10 cellular contexts compared by ENCODE assay signal in the genomic region with DNA sequence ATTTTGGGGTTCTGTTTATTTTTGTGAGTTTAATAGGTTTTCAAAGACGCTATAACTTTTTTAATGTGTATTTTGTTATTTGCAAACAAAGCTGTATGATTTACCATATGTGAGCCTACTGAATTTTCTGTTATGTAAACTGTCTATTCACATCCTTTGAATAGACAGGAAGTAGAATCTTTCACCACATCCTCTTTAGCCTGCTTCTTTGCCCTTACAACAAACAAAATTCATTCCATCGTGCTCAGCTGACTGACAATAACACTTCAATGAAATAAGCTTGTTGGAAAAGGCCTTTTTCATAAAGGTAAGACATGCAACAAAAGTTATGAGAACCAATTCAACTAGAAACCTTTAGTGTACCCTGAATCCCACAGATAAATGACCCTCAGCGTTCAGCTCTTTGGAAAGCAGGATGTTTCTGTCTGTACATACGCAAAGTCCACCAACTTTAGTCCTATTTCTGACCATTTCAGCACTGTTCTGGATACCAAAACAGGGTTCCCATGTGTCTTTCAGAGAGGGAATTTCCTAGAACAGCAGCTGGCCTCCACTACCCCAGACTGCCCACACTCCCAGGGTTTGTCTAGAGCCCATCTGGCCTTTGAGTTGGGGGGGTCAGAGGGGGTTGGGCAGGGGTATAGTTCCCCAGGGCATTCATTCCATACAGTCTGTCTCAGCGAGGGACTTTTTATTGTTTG.
DNase-seq lines count a peak whose midpoint lies in the region; ATAC-seq and TF ChIP-seq lines count a peak whose summit lies in the region.
"Had no signal": no experiment of that assay in that cellular context is flagged by ENCODE, and none has a peak within 500 bp of the region (broad histone marks: within the 10 kb centered on the region; RNA-seq: fewer than 3 reads in every experiment).

No MANE protein-coding gene starts in this region.

- peak overlapping the region; percentile 82 for H3K27ac Mint-ChIP-seq in activated CD8-positive, alpha-beta memory T cell treated with anti-CD3 and anti-CD28 coated beads, Interleukin-2, amount 10 ng/mL, durations not matched to agents 7 days and 5 days

- H3K4me3 ChIP-seq in fibroblast of the aortic adventitia (ENCODE audit: low read depth, low read length) = no peak overlapping the region
- no peak overlapping the region for H3K4me3 ChIP-seq in spleen

- peak; percentile 64 for ATAC-seq in activated CD8-positive, alpha-beta memory T cell treated with anti-CD3 and anti-CD28 coated beads, Interleukin-2, amount 10 ng/mL, durations not matched to agents 7 days and 5 days
- no peak for ATAC-seq in esophagus mucosa
- ATAC-seq: Panc1 had no signal

- H3K9me3 Mint-ChIP-seq in activated CD8-positive, alpha-beta memory T cell treated with anti-CD3 and anti-CD28 coated beads, Interleukin-2, amount 10 ng/mL, durations not matched to agents 7 days and 5 days (ENCODE audit: low read depth) = no peaks in the 10 kb centered on the region

- CTCF ChIA-PET in activated CD8-positive, alpha-beta memory T cell treated with anti-CD3 and anti-CD28 coated beads, Interleukin-2, amount 10 ng/mL, durations not matched to agents 7 days and 5 days (lab: Charles Lee) = interaction anchor here (0.8 to 1.3 kb wide), 6 partner anchors 22 to 242 kb away, joined by 3 to 4 read pairs (median 3); no protein-coding TSS in a partner anchor

- TF ChIP-seq CTCF in fibroblast of the aortic adventitia (IDR thresholded peaks at IDR 0.05; ENCODE audit: insufficient read depth, low read length) (no peak), spleen (IDR thresholded peaks at IDR 0.05 in 8 of 11, conservative IDR thresholded peaks at IDR 0.05 in 3 of 11) (no peak)

- H3K27me3 Mint-ChIP-seq in activated CD8-positive, alpha-beta memory T cell treated with anti-CD3 and anti-CD28 coated beads, Interleukin-2, amount 10 ng/mL, durations not matched to agents 7 days and 5 days = no peaks in the 10 kb centered on the region

- no peak for DNase-seq in activated CD8-positive, alpha-beta memory T cell treated with anti-CD3 and anti-CD28 coated beads, Interleukin-2, amount 10 ng/mL, durations not matched to agents 7 days and 5 days
- no peak for DNase-seq in activated CD8-positive, alpha-beta memory T cell treated with anti-CD3 and anti-CD28 coated beads, Interleukin-2, amount 50 U/mL, for 4 hours
- DNase-seq in NCI-H69 (lab: John Stamatoyannopoulos, UW) = peak; percentile 73
- peak; percentile 3 for DNase-seq in fibroblast of the aortic adventitia (ENCODE audit: low read depth)
- DNase-seq in spleen = no peak
- no peak for DNase-seq in NCI-H526 (lab: John Stamatoyannopoulos, UW)
- no peak for DNase-seq in GM19240 (ENCODE audit: insufficient read length, low spot score)
- DNase-seq: amygdala had no signal

- peak overlapping the region; percentile 39 for H3K4me3 Mint-ChIP-seq in activated CD8-positive, alpha-beta memory T cell treated with anti-CD3 and anti-CD28 coated beads, Interleukin-2, amount 10 ng/mL, durations not matched to agents 7 days and 5 days

- peaks cover 13% of the 10 kb centered on the region for H3K36me3 Mint-ChIP-seq in activated CD8-positive, alpha-beta memory T cell treated with anti-CD3 and anti-CD28 coated beads, Interleukin-2, amount 10 ng/mL, durations not matched to agents 7 days and 5 days

- TF ChIP-seq POLR2A in spleen (IDR thresholded peaks at IDR 0.05) = no peak

- H3K9me3 ChIP-seq in spleen = no peaks in the 10 kb centered on the region

- H3K27ac ChIP-seq in spleen = peak overlapping the region; percentile 52 to 82 (median 77)

- H3K36me3 ChIP-seq in spleen = no peaks in the 10 kb centered on the region

- H3K27me3 ChIP-seq in spleen (replicated peaks in 1 of 7) = no peaks in the 10 kb centered on the region

- intact Hi-C loops in spleen (cut with DNase I; ENCODE audit: low total_unique reads) = loop anchor here (10.0 kb wide), 1 partner anchor 54 kb away; no protein-coding TSS in a partner anchor

- WGBS in spleen, 5 donors = 25 to 60% (median 35%) methylated on average over 5 of the region's 5 CpGs

- H3K4me1 ChIP-seq in spleen = peaks cover 6 to 51% (median 16%) of the 10 kb centered on the region in 6 donors

- H3K4me1 Mint-ChIP-seq in activated CD8-positive, alpha-beta memory T cell treated with anti-CD3 and anti-CD28 coated beads, Interleukin-2, amount 10 ng/mL, durations not matched to agents 7 days and 5 days = peaks cover 16% of the 10 kb centered on the region

Comparison
In these comparisons a context has a peak if more than half of its experiments do, and no peak if none do; other contexts are left out.
1. DNase-seq: peak in NCI-H69 (single experiment) and fibroblast of the aortic adventitia (single experiment); none in activated CD8-positive, alpha-beta memory T cell treated with anti-CD3 and anti-CD28 coated beads, Interleukin-2, amount 10 ng/mL, durations not matched to agents 7 days and 5 days (single experiment), activated CD8-positive, alpha-beta memory T cell treated with anti-CD3 and anti-CD28 coated beads, Interleukin-2, amount 50 U/mL, for 4 hours (single experiment), spleen (single experiment), NCI-H526 (0 of 2) and GM19240 (single experiment).